Comparison of ENCODE assay signal across 8 cellular contexts in the genomic region with DNA sequence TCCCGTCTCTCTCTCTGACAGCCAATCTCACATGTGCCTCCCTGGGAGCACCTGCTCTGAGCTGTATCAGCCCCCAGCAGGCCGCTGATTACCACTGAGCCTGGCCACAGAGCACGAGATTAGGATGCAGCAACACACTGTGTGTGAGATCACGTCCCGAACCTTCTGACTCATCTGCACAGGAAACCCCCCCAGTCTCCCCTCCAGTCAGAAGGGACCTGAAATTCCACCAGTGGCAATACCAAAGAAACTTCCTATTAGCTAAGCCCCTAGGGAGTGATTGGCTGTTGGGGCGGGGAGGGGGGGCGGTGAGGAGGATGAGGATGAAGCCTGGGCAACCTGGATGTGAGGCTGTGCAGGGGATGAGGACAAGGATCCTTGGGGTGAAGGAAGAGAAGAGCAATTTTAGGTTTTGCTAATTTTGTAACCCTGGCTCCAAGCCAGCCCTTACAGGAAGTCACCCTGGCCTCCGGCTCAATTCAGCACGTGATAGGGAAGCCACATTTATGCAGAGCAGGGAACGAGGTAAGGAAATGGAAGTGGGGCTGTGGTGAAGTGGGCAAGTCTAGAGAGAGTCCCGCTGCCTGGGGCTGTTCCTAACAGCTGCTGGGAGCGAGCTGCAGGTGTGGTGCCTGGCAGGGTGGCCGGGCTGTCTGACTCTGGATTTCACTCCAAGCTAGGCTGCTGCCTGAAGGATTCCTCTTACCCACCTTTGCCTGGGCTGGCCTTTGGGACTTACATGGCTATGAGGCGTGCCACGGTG. TPM values are rescaled to one million over a fixed set of nuclear protein-coding genes. Genes with fewer than 3 reads are reported as not detected.
DNase-seq lines count a peak whose midpoint lies in the region; ATAC-seq, FAIRE-seq and TF ChIP-seq lines count a peak whose summit lies in the region.

No MANE protein-coding gene starts in this region.

- H3K9ac ChIP-seq in keratinocyte (ENCODE audit: control insufficient read depth, extremely low read depth, insufficient read depth, low read length), result peak overlapping the region; percentile 91

- peaks cover 1 to 22% of the 10 kb centered on the region in 2 experiments for H3K36me3 ChIP-seq in keratinocyte (ENCODE audit: control insufficient read depth in 2 of 2, extremely low read depth in 1 of 2, insufficient read depth in 2 of 2, low read length in 2 of 2)

- no peaks in the 10 kb centered on the region for H3K9me1 ChIP-seq in keratinocyte (ENCODE audit: control insufficient read depth, extremely low read depth, insufficient read depth, low read length)

- TF ChIP-seq CTCF in keratinocyte (optimal IDR thresholded peaks at IDR 0.05 in 1 of 3, IDR thresholded peaks at IDR 0.05 in 1 of 3, conservative IDR thresholded peaks at IDR 0.05 in 1 of 3; ENCODE audit: extremely low read depth in 1 of 3, insufficient read depth in 2 of 3, low read length in 3 of 3), result no peak

- H3K4me2 ChIP-seq in keratinocyte (ENCODE audit: control insufficient read depth, extremely low read depth, insufficient read depth, low read depth, low read length), result peak overlapping the region; percentile 75

- peak; percentile 60 for DNase-seq in COLO668 (lab: John Stamatoyannopoulos, UW; ENCODE audit: unreplicated experiment)
- peak; percentile 34 to 97 (median 80) for DNase-seq in T-helper 2 cell
- peak; percentile 93 for DNase-seq in amniotic epithelial cell (ENCODE audit: low read depth)
- DNase-seq in keratinocyte (ENCODE audit: low read depth, low spot score), result peak; percentile 86
- DNase-seq in stimulated activated CD4-positive, alpha-beta T cell treated with anti-CD3 and anti-CD28 coated beads, Interleukin-1b, Interleukin-23, amount 100 ng/mL, for 48 hours, result peak; percentile 95
- no peak for DNase-seq in NCI-H2081 treated with DMSO at 0.1 percent for 48 hours (lab: John Stamatoyannopoulos, UW)

- H3K4me3 ChIP-seq in keratinocyte (ENCODE audit: control insufficient read depth in 2 of 3, extremely low read depth in 1 of 3, insufficient read depth in 2 of 3, low read depth in 1 of 3, low read length in 3 of 3), result peak overlapping the region; percentile 4 to 80 (median 64)

- peaks cover 42% of the 10 kb centered on the region for H3K4me1 ChIP-seq in keratinocyte (ENCODE audit: control insufficient read depth, extremely low read depth, insufficient read depth, low read length)

- peak; percentile 92 for ATAC-seq in GM19438 (IDR thresholded peaks at IDR 0.05; ENCODE audit: low read depth, unreplicated experiment)
- peak; percentile 90 for ATAC-seq in HG03558 (IDR thresholded peaks at IDR 0.05; ENCODE audit: extremely low read depth, unreplicated experiment)

- H3K9me3 ChIP-seq in keratinocyte (ENCODE audit: control insufficient read depth, low read depth, low read length), result no peaks in the 10 kb centered on the region

- H3K27me3 ChIP-seq in keratinocyte (ENCODE audit: control insufficient read depth, extremely low read depth, insufficient read depth, low read length), result no peaks in the 10 kb centered on the region

- no peak overlapping the region for H2AFZ ChIP-seq in keratinocyte (ENCODE audit: control insufficient read depth, low read length)

- H4K20me1 ChIP-seq in keratinocyte (ENCODE audit: control insufficient read depth, extremely low read depth, insufficient read depth, low read length), result no peaks in the 10 kb centered on the region

- dilution Hi-C loops in keratinocyte (cut with MboI; ENCODE audit: extremely low pct_ligation_motif_present, low sequenced_read_pairs), result no loop called here

- peaks cover 36% of the 10 kb centered on the region for H3K79me2 ChIP-seq in keratinocyte (ENCODE audit: control insufficient read depth, insufficient read depth, low read length)

- H3K27ac ChIP-seq in keratinocyte (ENCODE audit: control insufficient read depth, insufficient read depth, low read length), result peak overlapping the region; percentile 98

- FAIRE-seq in keratinocyte (lab: Jason Lieb, UNC), result peak; percentile 98

RNA-seq across cellular contexts. Expression of a gene that starts 1.9 kb away (rescaled TPM):
- polyA plus RNA-seq in keratinocyte, result 14.1 to 83.9 TPM (median 48.1 TPM) in 3 replicates
- polyA plus RNA-seq in keratinocyte (2011; ENCODE audit: low read depth), result 3.1 TPM
- 15.0 and 22.1 TPM in 2 replicates for polyA plus RNA-seq in keratinocyte (2011; cell fraction: cytosol; rRNA removed)
- polyA plus RNA-seq in keratinocyte (2011; cell fraction: nucleus; rRNA removed), result 40.2 and 49.1 TPM in 2 replicates
- 8.9 and 50.8 TPM in 2 replicates for polyA plus RNA-seq in keratinocyte (2012; ENCODE audit: low replicate concordance)
- polyA minus RNA-seq in keratinocyte, result 35.7 to 91.4 TPM (median 88.4 TPM) in 3 replicates
- polyA minus RNA-seq in keratinocyte (2011; cell fraction: cytosol; rRNA and poly(A)+ RNA removed), result 23.4 TPM
- polyA minus RNA-seq in keratinocyte (2011; cell fraction: nucleus; rRNA and poly(A)+ RNA removed), result 20.5 and 26.0 TPM in 2 replicates

RNA-seq across cellular contexts. Expression of a gene that starts 34.5 kb away (rescaled TPM):
- 0.09 TPM in 1 of 3 replicates, not detected in the others for polyA plus RNA-seq in keratinocyte
- polyA plus RNA-seq in keratinocyte (2011; ENCODE audit: low read depth), result not detected
- polyA plus RNA-seq in keratinocyte (2011; cell fraction: cytosol; rRNA removed), result not detected in 2 replicates
- polyA plus RNA-seq in keratinocyte (2011; cell fraction: nucleus; rRNA removed), result 0.24 and 0.41 TPM in 2 replicates
- polyA plus RNA-seq in keratinocyte (2012; ENCODE audit: low replicate concordance), result not detected in 2 replicates
- polyA minus RNA-seq in keratinocyte, result not detected in 3 replicates
- not detected for polyA minus RNA-seq in keratinocyte (2011; cell fraction: cytosol; rRNA and poly(A)+ RNA removed)
- polyA minus RNA-seq in keratinocyte (2011; cell fraction: nucleus; rRNA and poly(A)+ RNA removed), result not detected in 2 replicates

RNA-seq across cellular contexts. Expression of a gene that starts 35.3 kb away (rescaled TPM):
- 0.03 to 0.12 TPM in 2 of 3 replicates, not detected in the other for polyA plus RNA-seq in keratinocyte
- not detected for polyA plus RNA-seq in keratinocyte (2011; ENCODE audit: low read depth)
- polyA plus RNA-seq in keratinocyte (2011; cell fraction: cytosol; rRNA removed), result 0.18 TPM in 1 of 2 replicates, not detected in the other
- polyA plus RNA-seq in keratinocyte (2011; cell fraction: nucleus; rRNA removed), result 0.13 TPM in 1 of 2 replicates, not detected in the other
- 0.28 and 0.39 TPM in 2 replicates for polyA plus RNA-seq in keratinocyte (2012; ENCODE audit: low replicate concordance)
- not detected in 3 replicates for polyA minus RNA-seq in keratinocyte
- polyA minus RNA-seq in keratinocyte (2011; cell fraction: cytosol; rRNA and poly(A)+ RNA removed), result not detected
- not detected in 2 replicates for polyA minus RNA-seq in keratinocyte (2011; cell fraction: nucleus; rRNA and poly(A)+ RNA removed)

RNA-seq across cellular contexts. Expression of a gene that starts 44.0 kb away (rescaled TPM):
- not detected in 3 replicates for polyA plus RNA-seq in keratinocyte
- not detected for polyA plus RNA-seq in keratinocyte (2011; ENCODE audit: low read depth)
- polyA plus RNA-seq in keratinocyte (2011; cell fraction: cytosol; rRNA removed), result not detected in 2 replicates
- not detected in 2 replicates for polyA plus RNA-seq in keratinocyte (2011; cell fraction: nucleus; rRNA removed)
- polyA plus RNA-seq in keratinocyte (2012; ENCODE audit: low replicate concordance), result not detected in 2 replicates
- polyA minus RNA-seq in keratinocyte, result not detected in 3 replicates
- not detected for polyA minus RNA-seq in keratinocyte (2011; cell fraction: cytosol; rRNA and poly(A)+ RNA removed)
- polyA minus RNA-seq in keratinocyte (2011; cell fraction: nucleus; rRNA and poly(A)+ RNA removed), result not detected in 2 replicates
